Comparison of ENCODE assay signal across 1 cellular context in the genomic region with DNA sequence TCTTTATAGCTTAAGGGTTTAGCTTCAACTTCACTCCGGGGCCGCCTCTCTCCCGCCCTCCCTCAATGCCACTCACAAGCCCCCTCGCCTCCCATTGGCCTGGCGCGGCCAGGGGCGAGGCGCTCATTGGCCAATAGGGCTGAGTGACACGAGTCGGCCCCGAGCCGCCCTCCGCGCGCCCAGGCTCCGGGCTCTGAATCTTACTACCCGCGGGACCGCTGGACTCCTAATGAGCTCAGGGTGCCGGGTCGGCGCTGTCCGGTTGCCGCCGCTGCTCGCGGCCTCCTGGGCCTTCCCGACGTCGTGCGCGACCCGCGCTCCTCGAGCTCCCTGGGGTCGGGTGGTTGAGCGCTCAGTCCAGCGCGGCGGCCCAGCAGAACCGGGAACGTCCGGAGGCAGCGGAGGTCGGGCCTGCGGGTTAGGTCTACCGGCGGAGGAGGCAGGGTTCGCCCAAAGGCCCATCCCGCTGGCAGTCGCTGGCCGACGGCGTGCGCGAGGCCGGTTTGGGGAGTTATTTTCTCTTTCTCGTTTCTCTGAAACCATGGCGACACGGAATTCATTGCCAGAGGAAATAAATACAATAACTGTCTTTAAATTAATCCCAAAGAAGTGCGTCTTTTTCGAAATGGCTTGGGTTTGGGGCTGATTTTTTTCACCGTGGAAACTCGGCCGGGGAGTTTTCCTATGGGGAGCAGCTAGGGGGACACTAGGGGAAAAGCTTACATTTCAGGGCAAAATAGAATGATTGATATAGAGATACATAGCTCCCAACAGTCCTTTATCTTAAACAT.
TF ChIP-seq lines count a peak whose summit lies in the region.

A gene with protein sequence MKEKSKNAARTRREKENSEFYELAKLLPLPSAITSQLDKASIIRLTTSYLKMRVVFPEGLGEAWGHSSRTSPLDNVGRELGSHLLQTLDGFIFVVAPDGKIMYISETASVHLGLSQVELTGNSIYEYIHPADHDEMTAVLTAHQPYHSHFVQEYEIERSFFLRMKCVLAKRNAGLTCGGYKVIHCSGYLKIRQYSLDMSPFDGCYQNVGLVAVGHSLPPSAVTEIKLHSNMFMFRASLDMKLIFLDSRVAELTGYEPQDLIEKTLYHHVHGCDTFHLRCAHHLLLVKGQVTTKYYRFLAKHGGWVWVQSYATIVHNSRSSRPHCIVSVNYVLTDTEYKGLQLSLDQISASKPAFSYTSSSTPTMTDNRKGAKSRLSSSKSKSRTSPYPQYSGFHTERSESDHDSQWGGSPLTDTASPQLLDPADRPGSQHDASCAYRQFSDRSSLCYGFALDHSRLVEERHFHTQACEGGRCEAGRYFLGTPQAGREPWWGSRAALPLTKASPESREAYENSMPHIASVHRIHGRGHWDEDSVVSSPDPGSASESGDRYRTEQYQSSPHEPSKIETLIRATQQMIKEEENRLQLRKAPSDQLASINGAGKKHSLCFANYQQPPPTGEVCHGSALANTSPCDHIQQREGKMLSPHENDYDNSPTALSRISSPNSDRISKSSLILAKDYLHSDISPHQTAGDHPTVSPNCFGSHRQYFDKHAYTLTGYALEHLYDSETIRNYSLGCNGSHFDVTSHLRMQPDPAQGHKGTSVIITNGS (minus strand): TSS at position 12 of the 791 bp plus-strand sequence. CDS start 1,453 bp downstream, outside the sequence.

TF ChIP-seq in SK-N-SH, 30 proteins besides CTCF, POLR2A, EP300 and RAD21 (continued from another document):
- TF ChIP-seq EZH2phosphoT487 (IDR thresholded peaks at IDR 0.05; ENCODE audit: borderline replicate concordance, low read depth) (peak; percentile 94; the same call in 1 of the 2 replicates), SMC3 (IDR thresholded peaks at IDR 0.05; ENCODE audit: low read depth, low read length) (no peak), TEAD4 (IDR thresholded peaks at IDR 0.05; ENCODE audit: borderline replicate concordance, insufficient read depth) (no peak)
- TF ChIP-seq, protein P1, sequence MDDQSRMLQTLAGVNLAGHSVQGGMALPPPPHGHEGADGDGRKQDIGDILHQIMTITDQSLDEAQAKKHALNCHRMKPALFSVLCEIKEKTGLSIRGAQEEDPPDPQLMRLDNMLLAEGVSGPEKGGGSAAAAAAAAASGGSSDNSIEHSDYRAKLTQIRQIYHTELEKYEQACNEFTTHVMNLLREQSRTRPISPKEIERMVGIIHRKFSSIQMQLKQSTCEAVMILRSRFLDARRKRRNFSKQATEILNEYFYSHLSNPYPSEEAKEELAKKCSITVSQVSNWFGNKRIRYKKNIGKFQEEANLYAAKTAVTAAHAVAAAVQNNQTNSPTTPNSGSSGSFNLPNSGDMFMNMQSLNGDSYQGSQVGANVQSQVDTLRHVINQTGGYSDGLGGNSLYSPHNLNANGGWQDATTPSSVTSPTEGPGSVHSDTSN (IDR thresholded peaks at IDR 0.05) = peak; percentile 99
- TF ChIP-seq, protein P2, sequence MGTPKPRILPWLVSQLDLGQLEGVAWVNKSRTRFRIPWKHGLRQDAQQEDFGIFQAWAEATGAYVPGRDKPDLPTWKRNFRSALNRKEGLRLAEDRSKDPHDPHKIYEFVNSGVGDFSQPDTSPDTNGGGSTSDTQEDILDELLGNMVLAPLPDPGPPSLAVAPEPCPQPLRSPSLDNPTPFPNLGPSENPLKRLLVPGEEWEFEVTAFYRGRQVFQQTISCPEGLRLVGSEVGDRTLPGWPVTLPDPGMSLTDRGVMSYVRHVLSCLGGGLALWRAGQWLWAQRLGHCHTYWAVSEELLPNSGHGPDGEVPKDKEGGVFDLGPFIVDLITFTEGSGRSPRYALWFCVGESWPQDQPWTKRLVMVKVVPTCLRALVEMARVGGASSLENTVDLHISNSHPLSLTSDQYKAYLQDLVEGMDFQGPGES (IDR thresholded peaks at IDR 0.05; ENCODE audit: low read depth, low read length) = peak; percentile 50; the same call in 1 of the 2 replicates
TF ChIP-seq in SK-N-SH: peak in this region for 3.
